8 cellular contexts compared by ENCODE assay signal in genomic region chr1:156117414-156118174, GRCh38. TPM values are rescaled to one million over a fixed set of nuclear protein-coding genes. Genes with fewer than 3 reads are reported as not detected.
DNase-seq lines count a peak whose midpoint lies in the region; ATAC-seq, FAIRE-seq and TF ChIP-seq lines count a peak whose summit lies in the region.
"Had no signal": no experiment of that assay in that cellular context is flagged by ENCODE, and none has a peak within 500 bp of the region (broad histone marks: within the 10 kb centered on the region; RNA-seq: fewer than 3 reads in every experiment).

No MANE protein-coding gene starts in this region.

- WGBS in GM12878 (ENCODE audit: insufficient coverage, insufficient replicate concordance, low lambda C conversion rate, missing lambda C conversion rate): 94% methylated on average over 13 of the region's 13 CpGs

- TF ChIP-seq POLR2A in GM12878 (IDR thresholded peaks at IDR 0.05; ENCODE audit: low read depth, low read length): no peak

- no peak for TF ChIP-seq RAD21 in GM12878 (IDR thresholded peaks at IDR 0.05; ENCODE audit: insufficient read depth, low read depth, low read length)

- peaks cover 70% of the 10 kb centered on the region for H3K79me2 ChIP-seq in GM12878 (ENCODE audit: control insufficient read depth, insufficient read depth, low read length)

- no peak for TF ChIP-seq EP300 in GM12878 (IDR thresholded peaks at IDR 0.05; ENCODE audit: borderline replicate concordance in 1 of 2, control insufficient read depth in 1 of 2, low read depth in 2 of 2, low read length in 2 of 2)

- TF ChIP-seq CTCF in GM12878 (IDR thresholded peaks at IDR 0.05 in 2 of 3, conservative IDR thresholded peaks at IDR 0.05 in 1 of 3; ENCODE audit: control insufficient read depth in 2 of 3, extremely low read depth in 1 of 3, insufficient read depth in 1 of 3, low read depth in 3 of 3, low read length in 3 of 3) (no peak), kidney (IDR thresholded peaks at IDR 0.05; ENCODE audit: borderline replicate concordance, extremely low read depth, insufficient read depth) (no peak)

- SMC1A ChIA-PET in GM12878 (lab: Charles Lee; ENCODE audit: uncharacterized antibody, unreplicated experiment): interaction anchor here (0.6 to 23.6 kb wide), 4 partner anchors 11 to 1292 kb away, joined by 3 to 874 read pairs (median 48); no protein-coding TSS in a partner anchor

- no peak overlapping the region for H2AFZ ChIP-seq in GM12878 (ENCODE audit: control insufficient read depth, low read depth, low read length)

- POLR2A ChIA-PET in GM12878 (lab: Charles Lee): interaction anchor here (0.7 to 12.7 kb wide), 8 partner anchors 9 to 139 kb away, joined by 3 to 128 read pairs (median 6); partner anchors contain the start of genes ARHGEF2 and PMF1

- RAD21 ChIA-PET in GM12878 (lab: Charles Lee; ENCODE audit: unreplicated experiment): interaction anchor here (1.1 to 22.2 kb wide), 3 partner anchors 10 to 36 kb away, joined by 3 to 695 read pairs (median 105); no protein-coding TSS in a partner anchor

- in situ Hi-C loops in GM12878 (cut with MboI): no loop called here

- intact Hi-C loops in GM12878 (cut with micrococcal nuclease; ENCODE audit: unreplicated experiment) (no loop called here), kidney (cut with DNase I) (no loop called here)

- H3K4me3 ChIP-seq in GM12878 (peak overlapping the region; percentile 56), kidney (ENCODE audit: low read length in 2 of 2) (peak overlapping the region; percentile 68 to 72), subcutaneous abdominal adipose tissue (ENCODE audit: low read depth in 1 of 5, low read length in 5 of 5) (peak overlapping the region; percentile 97 to 100 (median 100))

- H3K9me3 ChIP-seq in GM12878 (replicated peaks; ENCODE audit: control insufficient read depth, insufficient read depth, low read length) (no peaks in the 10 kb centered on the region), kidney (ENCODE audit: control insufficient read depth in 1 of 2, low read length in 2 of 2) (no peaks in the 10 kb centered on the region), subcutaneous abdominal adipose tissue (ENCODE audit: control insufficient read depth in 5 of 5, low read length in 5 of 5) (no peaks in the 10 kb centered on the region)

- H3K4me2 ChIP-seq in GM12878 (ENCODE audit: control insufficient read depth, insufficient read depth): peak overlapping the region; percentile 57; the same call in 1 of the 2 replicates

- CTCF ChIA-PET in GM12878 (lab: Yijun Ruan, JAX): interaction anchor here (5.0 to 25.7 kb wide), 2 partner anchors 12 to 20 kb away, joined by 43 to 1294 read pairs; no protein-coding TSS in a partner anchor

- H3K9ac ChIP-seq in GM12878 (ENCODE audit: control insufficient read depth, insufficient read depth, low read length) (peak overlapping the region; percentile 47; the same call in 1 of the 2 replicates), kidney (ENCODE audit: low read length in 2 of 2) (peak overlapping the region; percentile 59 to 72), subcutaneous abdominal adipose tissue (ENCODE audit: low read length in 5 of 5) (peak overlapping the region; percentile 50 to 97 (median 79))

- DNase-seq in M059J (ENCODE audit: low read depth) (peak; percentile 15), GM12878 (ENCODE audit: low read depth, low spot score) (no peak), kidney (no peak), NOMO-1 treated with DMSO at 0.1 percent for 48 hours (lab: John Stamatoyannopoulos, UW; ENCODE audit: unreplicated experiment) (no peak), NCI-H82 treated with DMSO at 0.1 percent for 48 hours (lab: John Stamatoyannopoulos, UW; ENCODE audit: unreplicated experiment) (no peak), NCI-H2107 treated with DMSO at 0.1 percent for 48 hours (lab: John Stamatoyannopoulos, UW; ENCODE audit: unreplicated experiment) (no peak)

- no TSS peak for BruUV-seq in GM12878 (replicated peaks; lab: Mats Ljungman, UMichigan)

- H4K20me1 ChIP-seq in GM12878 (ENCODE audit: control insufficient read depth, insufficient read depth): no peaks in the 10 kb centered on the region

- no peak for ATAC-seq in GM12878

- peaks cover 30% of the 10 kb centered on the region for H3K4me1 ChIP-seq in GM12878 (ENCODE audit: control insufficient read depth, insufficient read depth, low read length)
- H3K4me1 ChIP-seq in kidney (ENCODE audit: control insufficient read depth in 1 of 2, insufficient read depth in 1 of 2, low read depth in 1 of 2, low read length in 2 of 2): peaks cover 38 to 41% of the 10 kb centered on the region in 2 donors
- H3K4me1 ChIP-seq in subcutaneous abdominal adipose tissue (ENCODE audit: control insufficient read depth in 5 of 5, insufficient read depth in 5 of 5, low read length in 5 of 5): peaks cover 16 to 77% (median 70%) of the 10 kb centered on the region in 5 donors

- FAIRE-seq in GM12878 (lab: Jason Lieb, UNC) (no peak), kidney (lab: Jason Lieb, UNC) (no peak)
- FAIRE-seq: GM12891 had no signal

- no peaks in the 10 kb centered on the region; a peak in 1 of 4 replicates for H3K36me3 ChIP-seq in GM12878 (ENCODE audit: control insufficient read depth in 2 of 2, insufficient read depth in 2 of 2, low read length in 1 of 2)
- no peaks in the 10 kb centered on the region for H3K36me3 ChIP-seq in kidney (ENCODE audit: control insufficient read depth in 1 of 2, insufficient read depth in 2 of 2, low read length in 2 of 2)
- H3K36me3 ChIP-seq in subcutaneous abdominal adipose tissue (ENCODE audit: control insufficient read depth in 5 of 5, insufficient read depth in 5 of 5, low read length in 5 of 5): peaks cover 0 to 36% (median 24%) of the 10 kb centered on the region in 5 donors

- H3K27me3 ChIP-seq in GM12878 (replicated peaks in 1 of 2; ENCODE audit: control insufficient read depth in 2 of 2, insufficient read depth in 2 of 2, low read length in 1 of 2): no peaks in the 10 kb centered on the region
- no peaks in the 10 kb centered on the region for H3K27me3 ChIP-seq in subcutaneous abdominal adipose tissue (ENCODE audit: control insufficient read depth in 5 of 5, insufficient read depth in 4 of 5, low read length in 5 of 5)

- H3K27ac ChIP-seq in GM12878 (ENCODE audit: control insufficient read depth, insufficient read depth) (peak overlapping the region; percentile 24; the same call in 1 of the 2 replicates), kidney (ENCODE audit: low read depth in 2 of 2, low read length in 2 of 2) (peak overlapping the region; percentile 89 to 92), subcutaneous abdominal adipose tissue (ENCODE audit: low read depth, low read length) (peak overlapping the region; percentile 97)

RNA-seq across cellular contexts. Expression of gene LMNA, which starts 3.1 kb away (rescaled TPM):
- 396 and 698 TPM in 2 replicates for total RNA-seq in M059J (2014; rRNA removed; shearing (Covaris generic))
- 58.3 and 77.1 TPM in 2 replicates for total RNA-seq in GM12878 (2013; cell fraction: nucleolus; rRNA removed)
- total RNA-seq in GM12878 (2014; rRNA removed): 130 and 136 TPM in 2 replicates
- 31.6 and 35.1 TPM in 2 replicates for total RNA-seq in GM12878 (2014; rRNA removed; fragmentation: Illumina TruSeq; extraction: Trizol)
- total RNA-seq in GM12878 (2021): 188 and 189 TPM in 2 replicates
- polyA plus RNA-seq in GM12878 (2011; ENCODE audit: low read depth): 30.2 TPM
- 37.3 and 52.9 TPM in 2 replicates for polyA plus RNA-seq in GM12878 (2011; rRNA removed)
- 76.4 and 82.6 TPM in 2 replicates for polyA plus RNA-seq in GM12878 (2011; cell fraction: cytosol; rRNA removed)
- polyA plus RNA-seq in GM12878 (2011; cell fraction: nucleus; rRNA removed): 164 and 324 TPM in 2 replicates
- 32.4 and 54.8 TPM in 2 replicates for polyA plus RNA-seq in GM12878 (2012)
- 9.6 and 30.1 TPM in 2 replicates for polyA plus RNA-seq in GM12878 (2014; fragmentation: Illumina TruSeq; extraction: Trizol)
- 1 to 10 TPM in 1 of 2 experiments, under 1 TPM in 1; 0.42 to 6.0 TPM for polyA plus RNA-seq in GM12878 (2014; fragmentation: Nextera tagmentation; extraction: Ambion mirVana)
- polyA plus RNA-seq in GM12878 (2014; rRNA removed): 101 and 109 TPM in 2 replicates
- 100 to 1,000 TPM; 320 to 334 TPM for polyA plus RNA-seq in GM12878 (2016; fragmentation: Nextera tagmentation; extraction: Ambion mirVana)
- polyA minus RNA-seq in GM12878 (2011; rRNA and poly(A)+ RNA removed): 42.8 and 77.1 TPM in 2 replicates
- 30.6 and 41.6 TPM in 2 replicates for polyA minus RNA-seq in GM12878 (2011; cell fraction: cytosol; rRNA and poly(A)+ RNA removed)
- polyA minus RNA-seq in GM12878 (2011; cell fraction: nucleus; rRNA and poly(A)+ RNA removed): 32.8 and 46.7 TPM in 2 replicates
- 384 TPM for total RNA-seq in kidney
- 145 TPM for polyA plus RNA-seq in kidney (ENCODE audit: insufficient read depth, low read depth, low replicate concordance)

RNA-seq across cellular contexts. Expression of gene MEX3A, which starts 35.3 kb away (rescaled TPM):
- 2.5 and 3.2 TPM in 2 replicates for total RNA-seq in M059J (2014; rRNA removed; shearing (Covaris generic))
- 6.4 and 6.6 TPM in 2 replicates for total RNA-seq in GM12878 (2013; cell fraction: nucleolus; rRNA removed)
- 1.6 and 2.1 TPM in 2 replicates for total RNA-seq in GM12878 (2014; rRNA removed)
- total RNA-seq in GM12878 (2014; rRNA removed; fragmentation: Illumina TruSeq; extraction: Trizol): 1.6 and 1.8 TPM in 2 replicates
- 5.1 and 5.9 TPM in 2 replicates for total RNA-seq in GM12878 (2021)
- polyA plus RNA-seq in GM12878 (2011; ENCODE audit: low read depth): 0.37 TPM
- polyA plus RNA-seq in GM12878 (2011; rRNA removed): 2.3 and 2.8 TPM in 2 replicates
- polyA plus RNA-seq in GM12878 (2011; cell fraction: cytosol; rRNA removed): 5.1 and 5.8 TPM in 2 replicates
- polyA plus RNA-seq in GM12878 (2011; cell fraction: nucleus; rRNA removed): 7.3 and 9.3 TPM in 2 replicates
- polyA plus RNA-seq in GM12878 (2012): 0.89 and 1.00 TPM in 2 replicates
- polyA plus RNA-seq in GM12878 (2014; fragmentation: Illumina TruSeq; extraction: Trizol): 3.2 and 4.0 TPM in 2 replicates
- polyA plus RNA-seq in GM12878 (2014; fragmentation: Nextera tagmentation; extraction: Ambion mirVana): under 1 TPM; 0.11 to 0.27 TPM
- polyA plus RNA-seq in GM12878 (2014; rRNA removed): 3.2 and 3.3 TPM in 2 replicates
- polyA plus RNA-seq in GM12878 (2016; fragmentation: Nextera tagmentation; extraction: Ambion mirVana): under 1 TPM; 0.48 to 0.49 TPM
- polyA minus RNA-seq in GM12878 (2011; rRNA and poly(A)+ RNA removed): 3.7 and 6.0 TPM in 2 replicates
- polyA minus RNA-seq in GM12878 (2011; cell fraction: cytosol; rRNA and poly(A)+ RNA removed): 4.8 and 6.2 TPM in 2 replicates
- polyA minus RNA-seq in GM12878 (2011; cell fraction: nucleus; rRNA and poly(A)+ RNA removed): 3.5 and 5.5 TPM in 2 replicates
- 1.7 TPM for total RNA-seq in kidney
- 1.0 TPM for polyA plus RNA-seq in kidney (ENCODE audit: insufficient read depth, low read depth, low replicate concordance)

RNA-seq across cellular contexts. Expression of gene SEMA4A, which starts 35.8 kb away (rescaled TPM):
- total RNA-seq in M059J (2014; rRNA removed; shearing (Covaris generic)): 0.37 and 1.3 TPM in 2 replicates
- 64.1 and 65.1 TPM in 2 replicates for total RNA-seq in GM12878 (2013; cell fraction: nucleolus; rRNA removed)
- 24.4 and 36.5 TPM in 2 replicates for total RNA-seq in GM12878 (2014; rRNA removed)
- total RNA-seq in GM12878 (2014; rRNA removed; fragmentation: Illumina TruSeq; extraction: Trizol): 16.5 and 17.2 TPM in 2 replicates
- total RNA-seq in GM12878 (2021): 46.3 and 52.1 TPM in 2 replicates
- 18.2 TPM for polyA plus RNA-seq in GM12878 (2011; ENCODE audit: low read depth)
- 10.5 and 20.9 TPM in 2 replicates for polyA plus RNA-seq in GM12878 (2011; rRNA removed)
- polyA plus RNA-seq in GM12878 (2011; cell fraction: cytosol; rRNA removed): 24.1 and 29.5 TPM in 2 replicates
- polyA plus RNA-seq in GM12878 (2011; cell fraction: nucleus; rRNA removed): 35.2 and 36.4 TPM in 2 replicates
- polyA plus RNA-seq in GM12878 (2012): 25.7 and 38.9 TPM in 2 replicates
- polyA plus RNA-seq in GM12878 (2014; fragmentation: Illumina TruSeq; extraction: Trizol): 25.7 and 31.2 TPM in 2 replicates
- 1 to 10 TPM; 2.6 to 3.4 TPM for polyA plus RNA-seq in GM12878 (2014; fragmentation: Nextera tagmentation; extraction: Ambion mirVana)
- 34.4 and 38.4 TPM in 2 replicates for polyA plus RNA-seq in GM12878 (2014; rRNA removed)
- polyA plus RNA-seq in GM12878 (2016; fragmentation: Nextera tagmentation; extraction: Ambion mirVana): 10 to 100 TPM; 60.3 to 64.2 TPM
- 35.6 and 48.7 TPM in 2 replicates for polyA minus RNA-seq in GM12878 (2011; rRNA and poly(A)+ RNA removed)
- polyA minus RNA-seq in GM12878 (2011; cell fraction: cytosol; rRNA and poly(A)+ RNA removed): 21.6 and 23.9 TPM in 2 replicates
- 25.8 and 43.8 TPM in 2 replicates for polyA minus RNA-seq in GM12878 (2011; cell fraction: nucleus; rRNA and poly(A)+ RNA removed)
- 45.9 TPM for total RNA-seq in kidney
- 16.4 TPM for polyA plus RNA-seq in kidney (ENCODE audit: insufficient read depth, low read depth, low replicate concordance)

RNA-seq across cellular contexts. Expression of gene RAB25, which starts 56.6 kb away (rescaled TPM):
- total RNA-seq in M059J (2014; rRNA removed; shearing (Covaris generic)): not detected in 2 replicates
- not detected in 2 replicates for total RNA-seq in GM12878 (2013; cell fraction: nucleolus; rRNA removed)
- total RNA-seq in GM12878 (2014; rRNA removed) (not detected in 2 replicates), GM12878 (2014; rRNA removed; fragmentation: Illumina TruSeq; extraction: Trizol) (not detected in 2 replicates), GM12878 (2021) (0.29 and 0.36 TPM in 2 replicates), kidney (51.4 TPM)
- polyA plus RNA-seq in GM12878 (2011; ENCODE audit: low read depth): not detected
- polyA plus RNA-seq in GM12878 (2011; rRNA removed) (0.22 and 0.45 TPM in 2 replicates), GM12878 (2014; fragmentation: Illumina TruSeq; extraction: Trizol) (0.16 TPM in 1 of 2 replicates, not detected in the other), GM12878 (2014; fragmentation: Nextera tagmentation; extraction: Ambion mirVana) (not detected), GM12878 (2014; rRNA removed) (0.44 TPM in 1 of 2 replicates, not detected in the other), GM12878 (2016; fragmentation: Nextera tagmentation; extraction: Ambion mirVana) (not detected), kidney (ENCODE audit: insufficient read depth, low read depth, low replicate concordance) (73.0 TPM)
- 0.39 and 0.52 TPM in 2 replicates for polyA plus RNA-seq in GM12878 (2011; cell fraction: cytosol; rRNA removed)
- 0.25 TPM in 2 replicates for polyA plus RNA-seq in GM12878 (2011; cell fraction: nucleus; rRNA removed)
- polyA plus RNA-seq in GM12878 (2012): 0.18 TPM in 1 of 2 replicates, not detected in the other
- 0.22 and 1.2 TPM in 2 replicates for polyA minus RNA-seq in GM12878 (2011; rRNA and poly(A)+ RNA removed)
- not detected in 2 replicates for polyA minus RNA-seq in GM12878 (2011; cell fraction: cytosol; rRNA and poly(A)+ RNA removed)
- not detected in 2 replicates for polyA minus RNA-seq in GM12878 (2011; cell fraction: nucleus; rRNA and poly(A)+ RNA removed)

Comparison
In these comparisons a context has a peak if more than half of its experiments do, and no peak if none do; other contexts are left out.
1. H3K27ac ChIP-seq: peak in every context shown above with its lines; median percentile 97 in subcutaneous abdominal adipose tissue; 90 in kidney; 24 in GM12878.